In the genomic region with DNA sequence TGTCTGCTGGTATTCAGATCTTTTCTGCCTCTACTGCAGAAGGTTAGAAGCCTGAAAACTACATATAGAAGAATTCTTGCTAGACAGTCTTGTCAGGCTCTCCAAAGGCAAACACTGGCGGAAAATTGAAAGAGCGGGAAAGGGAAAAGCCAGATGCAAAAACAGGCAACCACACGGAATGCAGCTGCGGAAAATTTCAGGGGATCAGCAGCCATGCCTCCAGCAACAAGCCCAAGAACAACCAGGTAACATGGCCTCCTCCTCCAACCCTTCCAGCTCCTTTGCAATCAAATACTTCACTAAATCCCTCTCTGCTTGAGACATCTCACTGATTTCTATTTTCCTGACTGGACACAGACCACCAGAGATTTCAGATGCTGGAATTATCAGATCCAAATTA, we compare ENCODE assay signal across 1 cellular context.
TF ChIP-seq lines count a peak whose summit lies in the region.

No MANE protein-coding gene starts in this region.

TF ChIP-seq in H1, 55 proteins besides CTCF, POLR2A, EP300 and RAD21:
- TF ChIP-seq, protein P1, sequence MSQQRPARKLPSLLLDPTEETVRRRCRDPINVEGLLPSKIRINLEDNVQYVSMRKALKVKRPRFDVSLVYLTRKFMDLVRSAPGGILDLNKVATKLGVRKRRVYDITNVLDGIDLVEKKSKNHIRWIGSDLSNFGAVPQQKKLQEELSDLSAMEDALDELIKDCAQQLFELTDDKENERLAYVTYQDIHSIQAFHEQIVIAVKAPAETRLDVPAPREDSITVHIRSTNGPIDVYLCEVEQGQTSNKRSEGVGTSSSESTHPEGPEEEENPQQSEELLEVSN (IDR thresholded peaks at IDR 0.05) = peak; percentile 47; the same call in 1 of the 2 replicates
- TF ChIP-seq POU5F1 (IDR thresholded peaks at IDR 0.05; ENCODE audit: low read depth, low read length) (no peak), YY1 (IDR thresholded peaks at IDR 0.05; ENCODE audit: low read depth, low read length) (peak; percentile 62; the same call in 1 of the 2 replicates)
